ENCODE assay signal across 24 cellular contexts in genomic region chrX:41857670-41858069, GRCh38.
"Had no signal": no experiment of that assay in that cellular context is flagged by ENCODE, and none has a peak within 500 bp of the region (broad histone marks: within the 10 kb centered on the region; RNA-seq: fewer than 3 reads in every experiment).

No MANE protein-coding gene starts in this region.

- H3K4me3 Mint-ChIP-seq: immature natural killer cell, memory B cell, natural killer cell, type B pancreatic cell had no signal

- ATAC-seq: left colon, natural killer cell, right lobe of liver had no signal

- H3K4me3 ChIP-seq: colonic mucosa, esophagus squamous epithelium, left ventricle myocardium inferior, lower lobe of right lung, ovary, right lobe of liver, smooth muscle cell, stomach, thyroid gland had no signal

- H3K36me3 ChIP-seq: colonic mucosa, esophagus squamous epithelium, left ventricle myocardium inferior, lower lobe of right lung, ovary, right lobe of liver, stomach, thyroid gland had no signal

- H3K36me3 Mint-ChIP-seq: immature natural killer cell, natural killer cell, type B pancreatic cell had no signal

- H3K27me3 ChIP-seq: colonic mucosa, esophagus squamous epithelium, ovary, right lobe of liver, stomach, thyroid gland had no signal

- H3K27ac Mint-ChIP-seq: natural killer cell, type B pancreatic cell had no signal

- H3K27me3 Mint-ChIP-seq: memory B cell, type B pancreatic cell had no signal

- H3K9me3 ChIP-seq: colonic mucosa, esophagus squamous epithelium, left ventricle myocardium inferior, lower lobe of right lung, ovary, right lobe of liver, stomach, thyroid gland had no signal

- H3K27ac ChIP-seq: colonic mucosa, esophagus squamous epithelium, left ventricle myocardium inferior, lower lobe of right lung, ovary, right lobe of liver, stomach, thyroid gland had no signal

- H3K4me1 ChIP-seq: colonic mucosa, esophagus squamous epithelium, left ventricle myocardium inferior, lower lobe of right lung, right lobe of liver, stomach, thyroid gland had no signal

- H3K9me3 Mint-ChIP-seq: immature natural killer cell, memory B cell, natural killer cell, type B pancreatic cell had no signal

- DNase-seq: colonic mucosa; dermis blood vessel endothelial cell; effector memory CD4-positive, alpha-beta T cell; esophagus squamous epithelium; hypothalamus; immature natural killer cell; kidney glomerular epithelial cell; left colon; left ventricle myocardium inferior; lower lobe of right lung; natural killer cell; occipital lobe; ovary; right lobe of liver; stimulated activated CD4-positive, alpha-beta T cell treated with anti-CD3 and anti-CD28 coated beads, Interleukin-12 subunit alpha, Interleukin-12 subunit beta, amount 100 ng/mL, for 4 hours; stimulated activated CD4-positive, alpha-beta T cell treated with anti-CD3 and anti-CD28 coated beads, Interleukin-1b, Interleukin-23, amount 100 ng/mL, for 48 hours; stimulated activated CD4-positive, alpha-beta T cell treated with anti-CD3 and anti-CD28 coated beads, Interleukin-4, amount 100 ng/mL, for 1 hour; stimulated activated CD8-positive, alpha-beta memory T cell treated with anti-CD3 and anti-CD28 coated beads, Interleukin-4, amount 100 ng/mL, for 48 hours; stimulated activated naive CD4-positive, alpha-beta T cell treated with Interleukin-2 at 50 U/mL for 16 hours; stomach had no signal
